ENCODE assay signal across 17 cellular contexts in genomic region chr10:124329368-124329767, GRCh38.
DNase-seq lines count a peak whose midpoint lies in the region; ATAC-seq and TF ChIP-seq lines count a peak whose summit lies in the region.
"Had no signal": no experiment of that assay in that cellular context is flagged by ENCODE, and none has a peak within 500 bp of the region (broad histone marks: within the 10 kb centered on the region; RNA-seq: fewer than 3 reads in every experiment).

No MANE protein-coding gene starts in this region.

- TF ChIP-seq CTCF in coronary artery (IDR thresholded peaks at IDR 0.05), result no peak

- no peaks in the 10 kb centered on the region for H3K4me1 ChIP-seq in right cardiac atrium (ENCODE audit: control insufficient read depth, insufficient read depth, low read length)

- H3K27ac ChIP-seq in coronary artery, result peak overlapping the region; percentile 39 to 84
- H3K27ac ChIP-seq in right cardiac atrium (ENCODE audit: low read length), result no peak overlapping the region

- no peaks in the 10 kb centered on the region for H3K36me3 Mint-ChIP-seq in activated CD8-positive, alpha-beta memory T cell treated with anti-CD3 and anti-CD28 coated beads, Interleukin-2, amount 10 ng/mL, durations not matched to agents 7 days and 5 days
- H3K36me3 Mint-ChIP-seq: CD4-positive, CD25-positive, alpha-beta regulatory T cell had no signal

- 90% methylated on average over 1 of the region's 1 CpG for WGBS in right cardiac atrium

- H3K4me3 Mint-ChIP-seq in activated CD8-positive, alpha-beta memory T cell treated with anti-CD3 and anti-CD28 coated beads, Interleukin-2, amount 10 ng/mL, durations not matched to agents 7 days and 5 days, result no peak overlapping the region
- H3K4me3 Mint-ChIP-seq: B cell; CD4-positive, CD25-positive, alpha-beta regulatory T cell; CD8-positive, alpha-beta memory T cell; H9 had no signal

- ATAC-seq in activated CD8-positive, alpha-beta memory T cell treated with anti-CD3 and anti-CD28 coated beads, Interleukin-2, amount 10 ng/mL, durations not matched to agents 7 days and 5 days, result no peak
- ATAC-seq in right cardiac atrium (no peak), HG03097 (IDR thresholded peaks at IDR 0.05; ENCODE audit: low FRiP score, unreplicated experiment) (no peak), HG03175 (IDR thresholded peaks at IDR 0.05; ENCODE audit: unreplicated experiment) (no peak)
- ATAC-seq: GM12878 had no signal

- intact Hi-C loops in right cardiac atrium (cut with DNase I), result no loop called here

- H3K9me3 Mint-ChIP-seq in activated CD8-positive, alpha-beta memory T cell treated with anti-CD3 and anti-CD28 coated beads, Interleukin-2, amount 10 ng/mL, durations not matched to agents 7 days and 5 days (ENCODE audit: low read depth), result peaks cover 6% of the 10 kb centered on the region

- no peaks in the 10 kb centered on the region for H3K27me3 ChIP-seq in right cardiac atrium (ENCODE audit: control insufficient read depth, insufficient read depth)

- CTCF ChIA-PET in activated CD8-positive, alpha-beta memory T cell treated with anti-CD3 and anti-CD28 coated beads, Interleukin-2, amount 10 ng/mL, durations not matched to agents 7 days and 5 days (lab: Charles Lee), result no interaction called here

- no peak overlapping the region for H3K4me3 ChIP-seq in coronary artery
- no peak overlapping the region for H3K4me3 ChIP-seq in right cardiac atrium (ENCODE audit: low read length)
- H3K4me3 ChIP-seq: GM12878 had no signal

- H3K4me1 Mint-ChIP-seq in activated CD8-positive, alpha-beta memory T cell treated with anti-CD3 and anti-CD28 coated beads, Interleukin-2, amount 10 ng/mL, durations not matched to agents 7 days and 5 days, result no peaks in the 10 kb centered on the region
- H3K4me1 Mint-ChIP-seq: B cell; CD4-positive, CD25-positive, alpha-beta regulatory T cell; CD8-positive, alpha-beta memory T cell; H9 had no signal

- H3K27ac Mint-ChIP-seq in activated CD8-positive, alpha-beta memory T cell treated with anti-CD3 and anti-CD28 coated beads, Interleukin-2, amount 10 ng/mL, durations not matched to agents 7 days and 5 days, result no peak overlapping the region
- H3K27ac Mint-ChIP-seq: B cell; CD8-positive, alpha-beta memory T cell; H9 had no signal

- peaks cover 28% of the 10 kb centered on the region for H3K27me3 Mint-ChIP-seq in activated CD8-positive, alpha-beta memory T cell treated with anti-CD3 and anti-CD28 coated beads, Interleukin-2, amount 10 ng/mL, durations not matched to agents 7 days and 5 days

- peak; percentile 3 for DNase-seq in activated CD8-positive, alpha-beta memory T cell treated with anti-CD3 and anti-CD28 coated beads, Interleukin-2, amount 10 ng/mL, durations not matched to agents 7 days and 5 days
- peak; percentile 62 for DNase-seq in coronary artery (ENCODE audit: low spot score)
- DNase-seq in stimulated activated CD8-positive, alpha-beta memory T cell treated with anti-CD3 and anti-CD28 coated beads, Interleukin-4, amount 100 ng/mL, for 48 hours, result peak; percentile 3
- DNase-seq in right cardiac atrium, result no peak
- DNase-seq: C1 segment of cervical spinal cord; CD4-positive, CD25-positive, alpha-beta regulatory T cell; CD8-positive, alpha-beta memory T cell; COR-L47; DMS 273 treated with DMSO at 0.1 percent for 48 hours; DND-41; EL; H9; IMR-90 had no signal

- no peaks in the 10 kb centered on the region for H3K9me3 ChIP-seq in right cardiac atrium (ENCODE audit: control insufficient read depth, low read length)

Comparison
In these comparisons a context has a peak if more than half of its experiments do, and no peak if none do; other contexts are left out.
1. DNase-seq: peak in activated CD8-positive, alpha-beta memory T cell treated with anti-CD3 and anti-CD28 coated beads, Interleukin-2, amount 10 ng/mL, durations not matched to agents 7 days and 5 days (single experiment), coronary artery (single experiment) and stimulated activated CD8-positive, alpha-beta memory T cell treated with anti-CD3 and anti-CD28 coated beads, Interleukin-4, amount 100 ng/mL, for 48 hours (single experiment); none in right cardiac atrium (0 of 3).